In the genomic region with DNA sequence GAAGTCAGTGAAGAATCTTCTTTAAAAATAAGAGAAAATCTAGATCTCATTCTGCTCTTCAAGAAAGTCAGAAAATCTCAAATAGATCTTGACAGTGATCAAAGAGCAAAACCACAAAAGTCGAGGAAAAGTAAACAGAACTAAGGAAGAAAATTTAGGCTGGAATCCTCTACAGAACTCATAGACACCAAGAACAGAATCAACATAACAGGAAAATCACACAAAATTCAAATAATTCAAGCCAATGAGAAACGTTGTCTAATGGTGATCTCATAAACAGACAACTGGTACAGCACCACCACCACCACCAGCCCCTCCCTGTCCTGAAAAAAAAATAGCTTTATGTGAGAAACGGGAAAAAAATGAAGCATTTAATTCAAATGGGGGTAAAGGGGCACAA, we compare ENCODE assay signal across 9 cellular contexts. TPM values are rescaled to one million over a fixed set of nuclear protein-coding genes. Genes with fewer than 3 reads are reported as not detected.
DNase-seq lines count a peak whose midpoint lies in the region; ATAC-seq and TF ChIP-seq lines count a peak whose summit lies in the region.
"Had no signal": no experiment of that assay in that cellular context is flagged by ENCODE, and none has a peak within 500 bp of the region (broad histone marks: within the 10 kb centered on the region; RNA-seq: fewer than 3 reads in every experiment).

No MANE protein-coding gene starts in this region.

- H3K4me2 ChIP-seq in SK-N-SH = peak overlapping the region; percentile 60

- H3K4me3 ChIP-seq in SK-N-SH (ENCODE audit: low read depth in 2 of 2, low read length in 1 of 2) (peak overlapping the region; percentile 25 to 26; a peak in 3 of 4 replicates), suprapubic skin (no peak overlapping the region)

- 35% methylated on average over 3 of the region's 3 CpGs for WGBS in SK-N-SH (ENCODE audit: low lambda C conversion rate)
- WGBS in suprapubic skin = 41% methylated on average over 3 of the region's 3 CpGs

- peaks cover 3% of the 10 kb centered on the region for H3K36me3 Mint-ChIP-seq in activated T-cell treated with anti-CD3 and anti-CD28 coated beads, Interleukin-2, amount 50 U/mL, for 24 hours (ENCODE audit: low read depth)
- H3K36me3 Mint-ChIP-seq in stimulated activated effector memory CD8-positive, alpha-beta T cell treated with anti-CD3 and anti-CD28 coated beads, Interleukin-12 subunit alpha, Interleukin-12 subunit beta, amount 100 ng/mL, for 72 hours = peaks cover 9% of the 10 kb centered on the region

- H3K36me3 ChIP-seq in SK-N-SH (replicated peaks in 1 of 2; ENCODE audit: control insufficient read depth in 1 of 2, insufficient read depth in 2 of 2, low read length in 1 of 2) (peaks cover 16 to 36% of the 10 kb centered on the region in 2 experiments), suprapubic skin (no peaks in the 10 kb centered on the region)

- TF ChIP-seq EP300 in SK-N-SH (IDR thresholded peaks at IDR 0.05; ENCODE audit: borderline replicate concordance in 1 of 2, low read depth in 1 of 2, low read length in 1 of 2) (no peak), suprapubic skin (IDR thresholded peaks at IDR 0.05) (no peak)

- H3K9me3 ChIP-seq in SK-N-SH (no peaks in the 10 kb centered on the region), suprapubic skin (no peaks in the 10 kb centered on the region)

- peaks cover 80% of the 10 kb centered on the region for H3K4me1 Mint-ChIP-seq in activated T-cell treated with anti-CD3 and anti-CD28 coated beads, Interleukin-2, amount 50 U/mL, for 24 hours (ENCODE audit: low read depth)
- peaks cover 80% of the 10 kb centered on the region for H3K4me1 Mint-ChIP-seq in stimulated activated effector memory CD8-positive, alpha-beta T cell treated with anti-CD3 and anti-CD28 coated beads, Interleukin-12 subunit alpha, Interleukin-12 subunit beta, amount 100 ng/mL, for 72 hours

- H3K9me2 ChIP-seq in SK-N-SH = no peaks in the 10 kb centered on the region

- peaks cover 31% of the 10 kb centered on the region for H3F3A ChIP-seq in SK-N-SH (replicated peaks; ENCODE audit: insufficient read depth)

- H3K27ac ChIP-seq in SK-N-SH (ENCODE audit: low read depth in 2 of 2, low read length in 1 of 2) (peak overlapping the region; percentile 28 to 69; a peak in 3 of 4 replicates), suprapubic skin (no peak overlapping the region)

- no peaks in the 10 kb centered on the region for H3K27me3 Mint-ChIP-seq in activated T-cell treated with anti-CD3 and anti-CD28 coated beads, Interleukin-2, amount 50 U/mL, for 24 hours
- H3K27me3 Mint-ChIP-seq: activated naive CD4-positive, alpha-beta T cell treated with anti-CD3 and anti-CD28 coated beads, Interleukin-2, amount 50 U/mL, for 24 hours had no signal

- H3K9me3 Mint-ChIP-seq in activated T-cell treated with anti-CD3 and anti-CD28 coated beads, Interleukin-2, amount 50 U/mL, for 24 hours = no peaks in the 10 kb centered on the region
- no peaks in the 10 kb centered on the region for H3K9me3 Mint-ChIP-seq in stimulated activated effector memory CD8-positive, alpha-beta T cell treated with anti-CD3 and anti-CD28 coated beads, Interleukin-12 subunit alpha, Interleukin-12 subunit beta, amount 100 ng/mL, for 72 hours
- H3K9me3 Mint-ChIP-seq: activated naive CD4-positive, alpha-beta T cell treated with anti-CD3 and anti-CD28 coated beads, Interleukin-2, amount 50 U/mL, for 24 hours had no signal

- H3K27ac Mint-ChIP-seq in activated T-cell treated with anti-CD3 and anti-CD28 coated beads, Interleukin-2, amount 50 U/mL, for 24 hours = peak overlapping the region; percentile 27
- H3K27ac Mint-ChIP-seq in stimulated activated effector memory CD8-positive, alpha-beta T cell treated with anti-CD3 and anti-CD28 coated beads, Interleukin-12 subunit alpha, Interleukin-12 subunit beta, amount 100 ng/mL, for 72 hours = peak overlapping the region; percentile 84
- H3K27ac Mint-ChIP-seq: activated naive CD4-positive, alpha-beta T cell treated with anti-CD3 and anti-CD28 coated beads, Interleukin-2, amount 50 U/mL, for 24 hours had no signal

- H3K79me2 ChIP-seq in SK-N-SH (ENCODE audit: insufficient read depth) = peaks cover 100% of the 10 kb centered on the region

- TF ChIP-seq CTCF in SK-N-SH (IDR thresholded peaks at IDR 0.05) (no peak), suprapubic skin (IDR thresholded peaks at IDR 0.05) (no peak)

- H3K4me3 Mint-ChIP-seq in activated T-cell treated with anti-CD3 and anti-CD28 coated beads, Interleukin-2, amount 50 U/mL, for 24 hours = peak overlapping the region; percentile 42
- H3K4me3 Mint-ChIP-seq in stimulated activated effector memory CD8-positive, alpha-beta T cell treated with anti-CD3 and anti-CD28 coated beads, Interleukin-12 subunit alpha, Interleukin-12 subunit beta, amount 100 ng/mL, for 72 hours = peak overlapping the region; percentile 90
- H3K4me3 Mint-ChIP-seq: activated naive CD4-positive, alpha-beta T cell treated with anti-CD3 and anti-CD28 coated beads, Interleukin-2, amount 50 U/mL, for 24 hours had no signal

- POLR2A ChIA-PET in SK-N-SH (lab: Yijun Ruan, JAX) = no interaction called here

- H3K27me3 ChIP-seq in SK-N-SH (ENCODE audit: insufficient read depth) (no peaks in the 10 kb centered on the region), suprapubic skin (no peaks in the 10 kb centered on the region)

- peaks cover 100% of the 10 kb centered on the region for H4K20me1 ChIP-seq in SK-N-SH (ENCODE audit: insufficient read depth)

- TF ChIP-seq POLR2A in suprapubic skin (IDR thresholded peaks at IDR 0.05) = no peak

- CTCF ChIA-PET in SK-N-SH (lab: Yijun Ruan, JAX) = interaction anchor here (0.6 kb wide), 1 partner anchor 968 kb away, joined by 3 read pairs; no protein-coding TSS in a partner anchor

- no peak for DNase-seq in activated T-cell treated with anti-CD3 and anti-CD28 coated beads, Interleukin-2, amount 50 U/mL, for 24 hours
- no peak for DNase-seq in activated T-cell treated with anti-CD3 and anti-CD28 coated beads, Interleukin-2, amount 50 U/mL, for 1 hour
- DNase-seq in SK-N-SH (no peak), fibroblast of peridontal ligament (ENCODE audit: extremely low read depth) (peak; percentile 47), foreskin melanocyte (no peak), NCI-H1417 (lab: John Stamatoyannopoulos, UW) (no peak), suprapubic skin (ENCODE audit: low spot score in 2 of 2) (no peak)
- no peak for DNase-seq in stimulated activated effector memory CD8-positive, alpha-beta T cell treated with anti-CD3 and anti-CD28 coated beads, Interleukin-12 subunit alpha, Interleukin-12 subunit beta, amount 100 ng/mL, for 72 hours (ENCODE audit: low spot score in 2 of 2)

- no peak for ATAC-seq in stimulated activated effector memory CD8-positive, alpha-beta T cell treated with anti-CD3 and anti-CD28 coated beads, Interleukin-12 subunit alpha, Interleukin-12 subunit beta, amount 100 ng/mL, for 72 hours

- TF ChIP-seq RAD21 in SK-N-SH (IDR thresholded peaks at IDR 0.05; ENCODE audit: low read length) = no peak

- H2AFZ ChIP-seq in SK-N-SH (ENCODE audit: low read depth) = no peak overlapping the region

- peaks cover 27 to 41% of the 10 kb centered on the region in 2 experiments; a peak in 3 of 4 replicates for H3K4me1 ChIP-seq in SK-N-SH (ENCODE audit: control insufficient read depth in 1 of 2, insufficient read depth in 2 of 2, low read depth in 1 of 2, low read length in 1 of 2)
- H3K4me1 ChIP-seq in suprapubic skin = peaks cover 88% of the 10 kb centered on the region

- peak overlapping the region; percentile 4; the same call in 1 of the 2 replicates for H3K9ac ChIP-seq in SK-N-SH

TF ChIP-seq in SK-N-SH, 30 proteins besides CTCF, POLR2A, EP300 and RAD21 (continues in another document):
- TF ChIP-seq TAF1 (IDR thresholded peaks at IDR 0.05; ENCODE audit: borderline replicate concordance, low read depth, low read length) (no peak), SIN3A (IDR thresholded peaks at IDR 0.05; ENCODE audit: borderline replicate concordance, low read depth, low read length) (no peak), MEF2A (IDR thresholded peaks at IDR 0.05; ENCODE audit: borderline replicate concordance, low read depth) (no peak), TCF12 (IDR thresholded peaks at IDR 0.05) (peak; percentile 8; the same call in 1 of the 2 replicates), ELF1 (IDR thresholded peaks at IDR 0.05) (no peak), RCOR1 (IDR thresholded peaks at IDR 0.05; ENCODE audit: low read length) (no peak)
- TF ChIP-seq, protein P1, sequence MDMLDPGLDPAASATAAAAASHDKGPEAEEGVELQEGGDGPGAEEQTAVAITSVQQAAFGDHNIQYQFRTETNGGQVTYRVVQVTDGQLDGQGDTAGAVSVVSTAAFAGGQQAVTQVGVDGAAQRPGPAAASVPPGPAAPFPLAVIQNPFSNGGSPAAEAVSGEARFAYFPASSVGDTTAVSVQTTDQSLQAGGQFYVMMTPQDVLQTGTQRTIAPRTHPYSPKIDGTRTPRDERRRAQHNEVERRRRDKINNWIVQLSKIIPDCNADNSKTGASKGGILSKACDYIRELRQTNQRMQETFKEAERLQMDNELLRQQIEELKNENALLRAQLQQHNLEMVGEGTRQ (IDR thresholded peaks at IDR 0.05; ENCODE audit: borderline replicate concordance, low read depth, low read length) = no peak
- TF ChIP-seq, protein P2, sequence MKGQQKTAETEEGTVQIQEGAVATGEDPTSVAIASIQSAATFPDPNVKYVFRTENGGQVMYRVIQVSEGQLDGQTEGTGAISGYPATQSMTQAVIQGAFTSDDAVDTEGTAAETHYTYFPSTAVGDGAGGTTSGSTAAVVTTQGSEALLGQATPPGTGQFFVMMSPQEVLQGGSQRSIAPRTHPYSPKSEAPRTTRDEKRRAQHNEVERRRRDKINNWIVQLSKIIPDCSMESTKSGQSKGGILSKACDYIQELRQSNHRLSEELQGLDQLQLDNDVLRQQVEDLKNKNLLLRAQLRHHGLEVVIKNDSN (IDR thresholded peaks at IDR 0.05; ENCODE audit: borderline replicate concordance, low read depth) = no peak
- TF ChIP-seq, protein P3, sequence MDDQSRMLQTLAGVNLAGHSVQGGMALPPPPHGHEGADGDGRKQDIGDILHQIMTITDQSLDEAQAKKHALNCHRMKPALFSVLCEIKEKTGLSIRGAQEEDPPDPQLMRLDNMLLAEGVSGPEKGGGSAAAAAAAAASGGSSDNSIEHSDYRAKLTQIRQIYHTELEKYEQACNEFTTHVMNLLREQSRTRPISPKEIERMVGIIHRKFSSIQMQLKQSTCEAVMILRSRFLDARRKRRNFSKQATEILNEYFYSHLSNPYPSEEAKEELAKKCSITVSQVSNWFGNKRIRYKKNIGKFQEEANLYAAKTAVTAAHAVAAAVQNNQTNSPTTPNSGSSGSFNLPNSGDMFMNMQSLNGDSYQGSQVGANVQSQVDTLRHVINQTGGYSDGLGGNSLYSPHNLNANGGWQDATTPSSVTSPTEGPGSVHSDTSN (IDR thresholded peaks at IDR 0.05) = peak; percentile 47; the same call in 1 of the 2 replicates
- TF ChIP-seq, protein P4, sequence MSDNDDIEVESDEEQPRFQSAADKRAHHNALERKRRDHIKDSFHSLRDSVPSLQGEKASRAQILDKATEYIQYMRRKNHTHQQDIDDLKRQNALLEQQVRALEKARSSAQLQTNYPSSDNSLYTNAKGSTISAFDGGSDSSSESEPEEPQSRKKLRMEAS (IDR thresholded peaks at IDR 0.05; ENCODE audit: low read depth) = no peak

RNA-seq across cellular contexts. Expression of gene ITGB1, which starts 6.9 kb away (rescaled TPM):
- polyA plus RNA-seq in SK-N-SH (2012; rRNA removed) = 666 and 846 TPM in 2 replicates
- 1,012 and 1,342 TPM in 2 replicates for polyA plus RNA-seq in SK-N-SH (2012; cell fraction: cytosol; rRNA removed)
- polyA plus RNA-seq in SK-N-SH (2012; cell fraction: nucleus; rRNA removed) = 162 and 438 TPM in 2 replicates
- total RNA-seq in suprapubic skin = 100 to 1,000 TPM; 167 to 261 (median 218) TPM
